1 cellular context compared by ENCODE assay signal in the genomic region with DNA sequence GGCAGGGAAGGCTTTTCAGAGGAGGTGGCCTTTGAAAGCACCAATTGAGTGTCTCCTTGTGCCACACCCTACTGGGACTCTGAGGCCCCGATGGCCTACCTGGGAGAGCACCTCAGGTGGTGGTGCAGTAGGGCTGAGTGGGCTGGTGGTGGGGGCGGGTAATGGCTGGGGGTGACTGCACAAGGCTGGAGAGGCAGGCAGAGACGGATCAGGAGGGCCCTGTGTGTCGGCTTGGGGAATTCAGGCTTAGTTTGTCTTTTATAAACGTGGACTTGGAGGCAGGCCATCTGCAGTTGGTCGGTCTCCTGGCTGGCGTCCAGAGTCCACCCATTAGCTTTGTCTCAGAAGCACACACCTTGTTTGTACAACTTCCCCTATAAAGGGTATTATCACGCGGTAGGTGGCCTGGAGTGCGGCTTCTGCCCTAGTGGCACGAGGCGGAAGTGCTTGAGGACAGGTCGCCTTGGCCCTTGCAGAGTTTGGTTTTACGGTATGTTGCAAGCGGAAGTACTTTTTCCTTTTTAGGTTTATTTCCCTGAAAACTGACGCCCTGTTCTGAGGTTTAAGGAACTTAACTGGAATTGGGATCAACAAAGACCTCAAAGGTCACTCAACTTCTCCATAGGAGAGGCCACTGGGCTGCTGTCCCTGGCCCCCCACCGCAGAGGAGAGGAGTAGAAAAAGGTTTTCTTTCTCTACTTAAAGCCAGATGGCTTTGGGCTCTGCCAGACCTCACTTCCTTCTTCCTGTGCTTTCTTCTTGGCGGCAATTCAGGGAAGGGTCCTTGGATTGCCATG.
TF ChIP-seq lines count a peak whose summit lies in the region.

No MANE protein-coding gene starts in this region.

TF ChIP-seq in K562, 482 proteins besides CTCF, POLR2A, EP300 and RAD21 (continued from another document and continues in another):
- TF ChIP-seq, protein P1, sequence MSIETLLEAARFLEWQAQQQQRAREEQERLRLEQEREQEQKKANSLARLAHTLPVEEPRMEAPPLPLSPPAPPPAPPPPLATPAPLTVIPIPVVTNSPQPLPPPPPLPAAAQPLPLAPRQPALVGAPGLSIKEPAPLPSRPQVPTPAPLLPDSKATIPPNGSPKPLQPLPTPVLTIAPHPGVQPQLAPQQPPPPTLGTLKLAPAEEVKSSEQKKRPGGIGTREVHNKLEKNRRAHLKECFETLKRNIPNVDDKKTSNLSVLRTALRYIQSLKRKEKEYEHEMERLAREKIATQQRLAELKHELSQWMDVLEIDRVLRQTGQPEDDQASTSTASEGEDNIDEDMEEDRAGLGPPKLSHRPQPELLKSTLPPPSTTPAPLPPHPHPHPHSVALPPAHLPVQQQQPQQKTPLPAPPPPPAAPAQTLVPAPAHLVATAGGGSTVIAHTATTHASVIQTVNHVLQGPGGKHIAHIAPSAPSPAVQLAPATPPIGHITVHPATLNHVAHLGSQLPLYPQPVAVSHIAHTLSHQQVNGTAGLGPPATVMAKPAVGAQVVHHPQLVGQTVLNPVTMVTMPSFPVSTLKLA (conservative IDR thresholded peaks at IDR 0.05), result no peak
- TF ChIP-seq CHD4 (IDR thresholded peaks at IDR 0.05; ENCODE audit: insufficient read depth, insufficient replicate concordance, low read depth, low read length, poor library complexity, severe bottlenecking) (no peak), MTF1 (CRISPR knock-in tag; IDR thresholded peaks at IDR 0.05; ENCODE audit: borderline replicate concordance) (no peak), ZNF75A (CRISPR knock-in tag; IDR thresholded peaks at IDR 0.05) (no peak), ZNF436 (CRISPR knock-in tag; IDR thresholded peaks at IDR 0.05) (no peak), NFXL1 (CRISPR knock-in tag; IDR thresholded peaks at IDR 0.05) (no peak), KAT7 (CRISPR knock-in tag; IDR thresholded peaks at IDR 0.05; ENCODE audit: borderline replicate concordance) (no peak), ZNF133 (CRISPR knock-in tag; IDR thresholded peaks at IDR 0.05) (no peak), PTTG1 (tag; IDR thresholded peaks at IDR 0.05; ENCODE audit: low read depth) (no peak), RUNX1 (IDR thresholded peaks at IDR 0.05; ENCODE audit: low read depth) (0 out of 2 replicates have a peak, but pooled peaks have one; percentile 57), PRMT5 (CRISPR knock-in tag; IDR thresholded peaks at IDR 0.05) (no peak), RHOXF2B (CRISPR knock-in tag; conservative IDR thresholded peaks at IDR 0.05) (no peak), MAZ (CRISPR knock-in tag; conservative IDR thresholded peaks at IDR 0.05 in 1 of 2, IDR thresholded peaks at IDR 0.05 in 1 of 2) (0 out of 4 replicates have a peak, but pooled peaks of 1 of the 2 experiments have one; percentile 23), SUPT5H (IDR thresholded peaks at IDR 0.05) (peak; percentile 23; the same call in 1 of the 2 replicates), LEF1 (IDR thresholded peaks at IDR 0.05) (peak; percentile 53), TCF7L2 (IDR thresholded peaks at IDR 0.05; ENCODE audit: low read depth, low read length) (no peak), MTA1 (IDR thresholded peaks at IDR 0.05; ENCODE audit: borderline replicate concordance) (no peak), ETV5 (CRISPR knock-in tag; IDR thresholded peaks at IDR 0.05; ENCODE audit: low read depth) (peak; percentile 79), SP2 (IDR thresholded peaks at IDR 0.05; ENCODE audit: extremely low read depth, low read depth, low read length, poor library complexity, severe bottlenecking) (no peak), SAFB2 (IDR thresholded peaks at IDR 0.05; ENCODE audit: borderline replicate concordance, low read depth, low read length, severe bottlenecking) (no peak), RFX7 (CRISPR knock-in tag; IDR thresholded peaks at IDR 0.05) (no peak), ZNF3 (CRISPR knock-in tag; IDR thresholded peaks at IDR 0.05) (no peak), HNRNPK (IDR thresholded peaks at IDR 0.05; ENCODE audit: low read depth, low read length, poor library complexity, severe bottlenecking) (no peak), HCFC1 (IDR thresholded peaks at IDR 0.05; ENCODE audit: low read depth, low read length) (0 out of 2 replicates have a peak, but pooled peaks have one; percentile 7), KLF16 (IDR thresholded peaks at IDR 0.05) (peak; percentile 37; the same call in 1 of the 2 replicates), SAFB (IDR thresholded peaks at IDR 0.05; ENCODE audit: borderline replicate concordance, low read depth, low read length) (no peak), ZNF224 (CRISPR knock-in tag; IDR thresholded peaks at IDR 0.05) (no peak), ILF3 (IDR thresholded peaks at IDR 0.05; ENCODE audit: borderline replicate concordance) (no peak), THRAP3 (IDR thresholded peaks at IDR 0.05; ENCODE audit: borderline replicate concordance) (no peak), ZFP30 (CRISPR knock-in tag; IDR thresholded peaks at IDR 0.05; ENCODE audit: borderline replicate concordance) (no peak), TCFL5 (CRISPR knock-in tag; conservative IDR thresholded peaks at IDR 0.05) (no peak), RFX5 (IDR thresholded peaks at IDR 0.05; ENCODE audit: low read depth, low read length) (no peak), ELF4 (CRISPR knock-in tag; IDR thresholded peaks at IDR 0.05) (0 out of 2 replicates have a peak, but pooled peaks have one; percentile 58), STAG1 (CRISPR knock-in tag; IDR thresholded peaks at IDR 0.05; ENCODE audit: borderline replicate concordance) (no peak), BRD9 (IDR thresholded peaks at IDR 0.05; ENCODE audit: low read depth, partially characterized antibody) (no peak), FIP1L1 (IDR thresholded peaks at IDR 0.05; ENCODE audit: low read depth, low read length, poor library complexity, severe bottlenecking) (no peak), ZNF174 (CRISPR knock-in tag; IDR thresholded peaks at IDR 0.05) (no peak), MBD2 (IDR thresholded peaks at IDR 0.05; ENCODE audit: borderline replicate concordance, low read depth) (0 out of 2 replicates have a peak, but pooled peaks have one; percentile 36), IFI16 (CRISPR knock-in tag; IDR thresholded peaks at IDR 0.05) (peak; percentile 62; the same call in 1 of the 2 replicates), SRF (CRISPR knock-in tag; IDR thresholded peaks at IDR 0.05) (no peak), SREBF2 (CRISPR knock-in tag; IDR thresholded peaks at IDR 0.05) (no peak), ZNF589 (CRISPR knock-in tag; IDR thresholded peaks at IDR 0.05; ENCODE audit: low read depth) (peak; percentile 66), NCOA2 (IDR thresholded peaks at IDR 0.05; ENCODE audit: partially characterized antibody in 2 of 2) (no peak), C11orf30 (IDR thresholded peaks at IDR 0.05; ENCODE audit: low read depth) (no peak), ZNF143 (CRISPR knock-in tag; IDR thresholded peaks at IDR 0.05) (no peak), CEBPB (tag; IDR thresholded peaks at IDR 0.05) (peak; percentile 32; the same call in 1 of the 2 replicates), FOXA3 (CRISPR knock-in tag; conservative IDR thresholded peaks at IDR 0.05 in 1 of 2, IDR thresholded peaks at IDR 0.05 in 1 of 2) (no peak), ZNF239 (CRISPR knock-in tag; IDR thresholded peaks at IDR 0.05) (no peak; the same call in 1 of the 2 replicates), MYNN (IDR thresholded peaks at IDR 0.05) (peak; percentile 79; the same call in 1 of the 2 replicates), MYNN (CRISPR knock-in tag; IDR thresholded peaks at IDR 0.05) (no peak), PCBP2 (IDR thresholded peaks at IDR 0.05; ENCODE audit: low read depth, low read length, poor library complexity, severe bottlenecking) (no peak)
- TF ChIP-seq, protein P2, sequence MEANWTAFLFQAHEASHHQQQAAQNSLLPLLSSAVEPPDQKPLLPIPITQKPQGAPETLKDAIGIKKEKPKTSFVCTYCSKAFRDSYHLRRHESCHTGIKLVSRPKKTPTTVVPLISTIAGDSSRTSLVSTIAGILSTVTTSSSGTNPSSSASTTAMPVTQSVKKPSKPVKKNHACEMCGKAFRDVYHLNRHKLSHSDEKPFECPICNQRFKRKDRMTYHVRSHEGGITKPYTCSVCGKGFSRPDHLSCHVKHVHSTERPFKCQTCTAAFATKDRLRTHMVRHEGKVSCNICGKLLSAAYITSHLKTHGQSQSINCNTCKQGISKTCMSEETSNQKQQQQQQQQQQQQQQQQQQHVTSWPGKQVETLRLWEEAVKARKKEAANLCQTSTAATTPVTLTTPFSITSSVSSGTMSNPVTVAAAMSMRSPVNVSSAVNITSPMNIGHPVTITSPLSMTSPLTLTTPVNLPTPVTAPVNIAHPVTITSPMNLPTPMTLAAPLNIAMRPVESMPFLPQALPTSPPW (CRISPR knock-in tag; IDR thresholded peaks at IDR 0.05), result no peak
- TF ChIP-seq, protein P3, sequence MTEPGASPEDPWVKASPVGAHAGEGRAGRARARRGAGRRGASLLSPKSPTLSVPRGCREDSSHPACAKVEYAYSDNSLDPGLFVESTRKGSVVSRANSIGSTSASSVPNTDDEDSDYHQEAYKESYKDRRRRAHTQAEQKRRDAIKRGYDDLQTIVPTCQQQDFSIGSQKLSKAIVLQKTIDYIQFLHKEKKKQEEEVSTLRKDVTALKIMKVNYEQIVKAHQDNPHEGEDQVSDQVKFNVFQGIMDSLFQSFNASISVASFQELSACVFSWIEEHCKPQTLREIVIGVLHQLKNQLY (CRISPR knock-in tag; conservative IDR thresholded peaks at IDR 0.05), result no peak
- TF ChIP-seq, protein P4, sequence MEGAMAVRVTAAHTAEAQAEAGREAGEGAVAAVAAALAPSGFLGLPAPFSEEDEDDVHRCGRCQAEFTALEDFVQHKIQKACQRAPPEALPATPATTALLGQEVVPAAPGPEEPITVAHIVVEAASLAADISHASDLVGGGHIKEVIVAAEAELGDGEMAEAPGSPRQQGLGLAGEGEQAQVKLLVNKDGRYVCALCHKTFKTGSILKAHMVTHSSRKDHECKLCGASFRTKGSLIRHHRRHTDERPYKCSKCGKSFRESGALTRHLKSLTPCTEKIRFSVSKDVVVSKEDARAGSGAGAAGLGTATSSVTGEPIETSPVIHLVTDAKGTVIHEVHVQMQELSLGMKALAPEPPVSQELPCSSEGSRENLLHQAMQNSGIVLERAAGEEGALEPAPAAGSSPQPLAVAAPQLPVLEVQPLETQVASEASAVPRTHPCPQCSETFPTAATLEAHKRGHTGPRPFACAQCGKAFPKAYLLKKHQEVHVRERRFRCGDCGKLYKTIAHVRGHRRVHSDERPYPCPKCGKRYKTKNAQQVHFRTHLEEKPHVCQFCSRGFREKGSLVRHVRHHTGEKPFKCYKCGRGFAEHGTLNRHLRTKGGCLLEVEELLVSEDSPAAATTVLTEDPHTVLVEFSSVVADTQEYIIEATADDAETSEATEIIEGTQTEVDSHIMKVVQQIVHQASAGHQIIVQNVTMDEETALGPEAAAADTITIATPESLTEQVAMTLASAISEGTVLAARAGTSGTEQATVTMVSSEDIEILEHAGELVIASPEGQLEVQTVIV (CRISPR knock-in tag; IDR thresholded peaks at IDR 0.05; ENCODE audit: borderline replicate concordance), result no peak
- TF ChIP-seq, protein P5, sequence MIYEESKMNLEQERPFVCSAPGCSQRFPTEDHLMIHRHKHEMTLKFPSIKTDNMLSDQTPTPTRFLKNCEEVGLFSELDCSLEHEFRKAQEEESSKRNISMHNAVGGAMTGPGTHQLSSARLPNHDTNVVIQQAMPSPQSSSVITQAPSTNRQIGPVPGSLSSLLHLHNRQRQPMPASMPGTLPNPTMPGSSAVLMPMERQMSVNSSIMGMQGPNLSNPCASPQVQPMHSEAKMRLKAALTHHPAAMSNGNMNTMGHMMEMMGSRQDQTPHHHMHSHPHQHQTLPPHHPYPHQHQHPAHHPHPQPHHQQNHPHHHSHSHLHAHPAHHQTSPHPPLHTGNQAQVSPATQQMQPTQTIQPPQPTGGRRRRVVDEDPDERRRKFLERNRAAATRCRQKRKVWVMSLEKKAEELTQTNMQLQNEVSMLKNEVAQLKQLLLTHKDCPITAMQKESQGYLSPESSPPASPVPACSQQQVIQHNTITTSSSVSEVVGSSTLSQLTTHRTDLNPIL (CRISPR knock-in tag; IDR thresholded peaks at IDR 0.05), result no peak
- TF ChIP-seq, protein P6, sequence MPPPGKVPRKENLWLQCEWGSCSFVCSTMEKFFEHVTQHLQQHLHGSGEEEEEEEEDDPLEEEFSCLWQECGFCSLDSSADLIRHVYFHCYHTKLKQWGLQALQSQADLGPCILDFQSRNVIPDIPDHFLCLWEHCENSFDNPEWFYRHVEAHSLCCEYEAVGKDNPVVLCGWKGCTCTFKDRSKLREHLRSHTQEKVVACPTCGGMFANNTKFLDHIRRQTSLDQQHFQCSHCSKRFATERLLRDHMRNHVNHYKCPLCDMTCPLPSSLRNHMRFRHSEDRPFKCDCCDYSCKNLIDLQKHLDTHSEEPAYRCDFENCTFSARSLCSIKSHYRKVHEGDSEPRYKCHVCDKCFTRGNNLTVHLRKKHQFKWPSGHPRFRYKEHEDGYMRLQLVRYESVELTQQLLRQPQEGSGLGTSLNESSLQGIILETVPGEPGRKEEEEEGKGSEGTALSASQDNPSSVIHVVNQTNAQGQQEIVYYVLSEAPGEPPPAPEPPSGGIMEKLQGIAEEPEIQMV (tag; conservative IDR thresholded peaks at IDR 0.05; ENCODE audit: low read depth), result no peak
- TF ChIP-seq, protein P7, sequence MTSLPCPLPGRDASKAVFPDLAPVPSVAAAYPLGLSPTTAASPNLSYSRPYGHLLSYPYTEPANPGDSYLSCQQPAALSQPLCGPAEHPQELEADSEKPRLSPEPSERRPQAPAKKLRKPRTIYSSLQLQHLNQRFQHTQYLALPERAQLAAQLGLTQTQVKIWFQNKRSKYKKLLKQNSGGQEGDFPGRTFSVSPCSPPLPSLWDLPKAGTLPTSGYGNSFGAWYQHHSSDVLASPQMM (CRISPR knock-in tag; IDR thresholded peaks at IDR 0.05), result no peak
- TF ChIP-seq, protein P8, sequence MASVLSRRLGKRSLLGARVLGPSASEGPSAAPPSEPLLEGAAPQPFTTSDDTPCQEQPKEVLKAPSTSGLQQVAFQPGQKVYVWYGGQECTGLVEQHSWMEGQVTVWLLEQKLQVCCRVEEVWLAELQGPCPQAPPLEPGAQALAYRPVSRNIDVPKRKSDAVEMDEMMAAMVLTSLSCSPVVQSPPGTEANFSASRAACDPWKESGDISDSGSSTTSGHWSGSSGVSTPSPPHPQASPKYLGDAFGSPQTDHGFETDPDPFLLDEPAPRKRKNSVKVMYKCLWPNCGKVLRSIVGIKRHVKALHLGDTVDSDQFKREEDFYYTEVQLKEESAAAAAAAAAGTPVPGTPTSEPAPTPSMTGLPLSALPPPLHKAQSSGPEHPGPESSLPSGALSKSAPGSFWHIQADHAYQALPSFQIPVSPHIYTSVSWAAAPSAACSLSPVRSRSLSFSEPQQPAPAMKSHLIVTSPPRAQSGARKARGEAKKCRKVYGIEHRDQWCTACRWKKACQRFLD (CRISPR knock-in tag; IDR thresholded peaks at IDR 0.05), result no peak
- TF ChIP-seq, protein P9, sequence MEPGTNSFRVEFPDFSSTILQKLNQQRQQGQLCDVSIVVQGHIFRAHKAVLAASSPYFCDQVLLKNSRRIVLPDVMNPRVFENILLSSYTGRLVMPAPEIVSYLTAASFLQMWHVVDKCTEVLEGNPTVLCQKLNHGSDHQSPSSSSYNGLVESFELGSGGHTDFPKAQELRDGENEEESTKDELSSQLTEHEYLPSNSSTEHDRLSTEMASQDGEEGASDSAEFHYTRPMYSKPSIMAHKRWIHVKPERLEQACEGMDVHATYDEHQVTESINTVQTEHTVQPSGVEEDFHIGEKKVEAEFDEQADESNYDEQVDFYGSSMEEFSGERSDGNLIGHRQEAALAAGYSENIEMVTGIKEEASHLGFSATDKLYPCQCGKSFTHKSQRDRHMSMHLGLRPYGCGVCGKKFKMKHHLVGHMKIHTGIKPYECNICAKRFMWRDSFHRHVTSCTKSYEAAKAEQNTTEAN (CRISPR knock-in tag; IDR thresholded peaks at IDR 0.05), result no peak
